8 cellular contexts compared by ENCODE assay signal in genomic region chr20:41137412-41138216, GRCh38. TPM values are rescaled to one million over a fixed set of nuclear protein-coding genes. Genes with fewer than 3 reads are reported as not detected.
DNase-seq lines count a peak whose midpoint lies in the region; ATAC-seq, FAIRE-seq and TF ChIP-seq lines count a peak whose summit lies in the region.

Gene PLCG1, plus strand, starts transcription at chr20:41137543. Its CDS starts 99 bp downstream, at chr20:41137642.

- CTCF ChIA-PET in A549 (lab: Yijun Ruan, JAX), result interaction anchor here (0.6 to 7.9 kb wide), 7 partner anchors 15 to 201 kb away, joined by 3 to 103 read pairs (median 8); partner anchors contain the start of gene LPIN3

- TF ChIP-seq EP300 in A549 (IDR thresholded peaks at IDR 0.05), result no peak

- H3K9me3 ChIP-seq in A549, result no peaks in the 10 kb centered on the region

- H3K4me2 ChIP-seq in A549, result peak within 1 kb of the TSS; percentile 98

- peaks cover 7% of the 10 kb centered on the region for H3K4me1 ChIP-seq in A549

- peak; percentile 24; the same call in 1 of the 2 replicates for TF ChIP-seq POLR2A in A549 (IDR thresholded peaks at IDR 0.05; ENCODE audit: low read length)

- WGBS in A549 (ENCODE audit: missing lambda C conversion rate), result 0% methylated on average over 22 of the region's 89 CpGs

- H3K36me3 Mint-ChIP-seq in chondrocyte (ENCODE audit: low read depth), result no peaks in the 10 kb centered on the region

- no peak for TF ChIP-seq CTCF in A549 (IDR thresholded peaks at IDR 0.05)
- no peak for TF ChIP-seq CTCF in chondrocyte (IDR thresholded peaks at IDR 0.05)

- H3K27ac ChIP-seq in A549, result peak within 1 kb of the TSS; percentile 86 to 91
- H3K27ac ChIP-seq in layer of hippocampus (ENCODE audit: low read depth, low read length), result peak within 1 kb of the TSS; percentile 95

- peak within 1 kb of the TSS; percentile 94 for H3K27ac Mint-ChIP-seq in chondrocyte (ENCODE audit: unreplicated experiment)

- H3K27me3 Mint-ChIP-seq in chondrocyte (ENCODE audit: low read depth), result no peaks in the 10 kb centered on the region

- no peaks in the 10 kb centered on the region for H3K9me3 Mint-ChIP-seq in chondrocyte (ENCODE audit: low read depth)

- POLR2A ChIA-PET in A549 (lab: Yijun Ruan, JAX), result interaction anchor here (0.6 to 1.1 kb wide), 2 partner anchors 40 to 224 kb away, joined by 3 read pairs; no protein-coding TSS in a partner anchor

- no peak for FAIRE-seq in A549 (lab: Jason Lieb, UNC)

- H3K4me3 ChIP-seq in A549, result peak within 1 kb of the TSS; percentile 89

- H3K27me3 ChIP-seq in layer of hippocampus (ENCODE audit: control insufficient read depth, insufficient read depth, low read length), result no peaks in the 10 kb centered on the region

- DNase-seq in A549 (ENCODE audit: low read depth in 1 of 2, low spot score in 1 of 2) (peak; percentile 47 to 63), NCI-H2227 treated with DMSO at 0.1 percent for 48 hours (lab: John Stamatoyannopoulos, UW) (peak; percentile 69), chondrocyte (ENCODE audit: low spot score) (no peak)
- peak; percentile 79 for DNase-seq in activated CD4-positive, CD25-positive, alpha-beta regulatory T cell treated with anti-CD3 and anti-CD28 coated beads, Interleukin-2, amount 50 U/mL, for 72 hours
- DNase-seq in stimulated activated CD4-positive, alpha-beta T cell treated with anti-CD3 and anti-CD28 coated beads, Interleukin-1b, Interleukin-23, amount 100 ng/mL, for 1 hour (ENCODE audit: low read depth in 2 of 2), result peak; percentile 52 to 64

- peaks cover 56% of the 10 kb centered on the region for H3K4me1 Mint-ChIP-seq in chondrocyte (ENCODE audit: low read depth)

- no peak for TF ChIP-seq RAD21 in A549 (conservative IDR thresholded peaks at IDR 0.05 in 1 of 2, IDR thresholded peaks at IDR 0.05 in 1 of 2)

- peak within 1 kb of the TSS; percentile 84 for H3K4me3 Mint-ChIP-seq in chondrocyte (ENCODE audit: unreplicated experiment)

- ATAC-seq in A549, result peak; percentile 65 to 69
- peak; percentile 15 for ATAC-seq in GM18858 (IDR thresholded peaks at IDR 0.05; ENCODE audit: unreplicated experiment)
- peak; percentile 37 for ATAC-seq in HG03097 (IDR thresholded peaks at IDR 0.05; ENCODE audit: low FRiP score, unreplicated experiment)

TF ChIP-seq in A549, 52 proteins besides CTCF, POLR2A, EP300 and RAD21:
- 0 out of 5 replicates have a peak, but pooled peaks of 1 of the 2 experiments have one; percentile 8 for TF ChIP-seq JUN (IDR thresholded peaks at IDR 0.05)
- peak; percentile 40; the same call in 1 of the 2 replicates for TF ChIP-seq MAX (IDR thresholded peaks at IDR 0.05)
- TF ChIP-seq USF2 (IDR thresholded peaks at IDR 0.05), result peak; percentile 71
- TF ChIP-seq RNF2 (IDR thresholded peaks at IDR 0.05; ENCODE audit: borderline replicate concordance, low read depth), result no peak

RNA-seq across cellular contexts. Expression of gene PLCG1, which starts in this region (rescaled TPM):
- polyA plus RNA-seq in A549 (2011; rRNA removed), result 22.0 and 37.1 TPM in 2 replicates
- polyA plus RNA-seq in A549 (2012; cell fraction: cytosol; rRNA removed), result 34.2 and 36.8 TPM in 2 replicates
- polyA plus RNA-seq in A549 (2012; cell fraction: nucleus; rRNA removed), result 159 and 163 TPM in 2 replicates
- 52.1 to 65.3 TPM (median 65.0 TPM) in 3 replicates for polyA plus RNA-seq in A549 (2017; fragmentation: RNase III; extraction: RNeasy Plus Mini Kit Qiagen cat#74134 plus additional on column Dnase treatment)
- 50.5 and 59.7 TPM in 2 replicates for polyA minus RNA-seq in A549 (2011; rRNA and poly(A)+ RNA removed)
- total RNA-seq in chondrocyte, result 139 to 152 TPM (median 140 TPM) in 3 replicates

Comparison
In these comparisons a context has a peak if more than half of its experiments do, and no peak if none do; other contexts are left out.
1. ATAC-seq: peak in every context shown above with its lines; median percentile 67 in A549; 37 in HG03097; 15 in GM18858.